In the genomic region with DNA sequence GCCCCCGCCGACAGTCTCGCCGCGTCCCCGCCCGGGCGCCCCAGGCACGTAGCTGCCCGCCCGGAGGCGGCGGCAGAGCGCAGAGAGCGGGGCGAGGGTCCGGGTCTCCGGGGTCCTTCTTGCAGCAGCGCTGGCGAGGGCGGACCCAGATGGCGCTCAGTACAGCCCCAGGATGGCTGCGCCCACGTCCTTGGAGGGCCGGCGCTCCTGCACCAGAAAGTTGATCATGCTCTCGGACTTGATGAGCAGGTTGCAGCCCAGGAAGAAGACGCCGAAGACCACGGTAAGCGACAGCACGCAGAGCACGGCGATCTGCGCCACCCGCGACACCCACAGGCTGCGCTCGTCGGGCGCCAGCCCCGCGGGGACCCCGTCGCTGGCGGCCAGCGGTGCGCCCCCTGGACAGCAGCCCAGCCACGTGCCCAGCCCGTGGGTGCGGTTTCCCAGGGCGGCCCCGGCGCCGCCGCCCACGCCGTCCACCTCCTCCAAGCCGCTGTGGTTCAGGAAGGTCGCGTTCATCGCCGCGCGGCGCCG, we compare ENCODE assay signal across 8 cellular contexts. TPM values are rescaled to one million over a fixed set of nuclear protein-coding genes. Genes with fewer than 3 reads are reported as not detected.
DNase-seq lines count a peak whose midpoint lies in the region; ATAC-seq, FAIRE-seq and TF ChIP-seq lines count a peak whose summit lies in the region.

No MANE protein-coding gene starts in this region.

- H3K9ac ChIP-seq in kidney (ENCODE audit: low read length in 2 of 2) (no peak overlapping the region), stomach smooth muscle (ENCODE audit: low read length in 2 of 2) (no peak overlapping the region)

- no peak for FAIRE-seq in kidney (lab: Jason Lieb, UNC)

- H3K4me3 ChIP-seq in kidney (ENCODE audit: low read length in 2 of 2) (peak overlapping the region in 1 of 2 donors; percentile 52), stomach smooth muscle (ENCODE audit: low read length in 2 of 2) (peak overlapping the region; percentile 62 to 71)

- no peak for ATAC-seq in HG03442 (IDR thresholded peaks at IDR 0.05; ENCODE audit: unreplicated experiment)

- TF ChIP-seq CTCF in kidney (IDR thresholded peaks at IDR 0.05; ENCODE audit: borderline replicate concordance, extremely low read depth, insufficient read depth) = no peak

- H3K9me3 ChIP-seq in kidney (ENCODE audit: control insufficient read depth in 1 of 2, low read length in 2 of 2) (no peaks in the 10 kb centered on the region), stomach smooth muscle (ENCODE audit: control insufficient read depth in 2 of 2, low read length in 2 of 2) (no peaks in the 10 kb centered on the region)

- H3K36me3 ChIP-seq in kidney (ENCODE audit: control insufficient read depth in 1 of 2, insufficient read depth in 2 of 2, low read length in 2 of 2) = no peaks in the 10 kb centered on the region
- no peaks in the 10 kb centered on the region for H3K36me3 ChIP-seq in stomach smooth muscle (ENCODE audit: control insufficient read depth in 2 of 2, insufficient read depth in 2 of 2, low read length in 2 of 2)

- peak; percentile 33 for DNase-seq in stimulated activated CD4-positive, alpha-beta T cell treated with anti-CD3 and anti-CD28 coated beads, Interleukin-15, amount 100 ng/mL, for 24 hours
- no peak for DNase-seq in stimulated activated CD4-positive, alpha-beta T cell treated with anti-CD3 and anti-CD28 coated beads, Interleukin-12 subunit alpha, Interleukin-12 subunit beta, amount 100 ng/mL, for 4 hours
- DNase-seq in kidney = peak; percentile 81
- DNase-seq in iPS-NIHi7 (ENCODE audit: extremely low spot score) = no peak
- no peak for DNase-seq in amygdala (lab: John Stamatoyannopoulos, UW)

- intact Hi-C loops in kidney (cut with DNase I) = no loop called here

- H3K4me1 ChIP-seq in kidney (ENCODE audit: control insufficient read depth in 1 of 2, insufficient read depth in 1 of 2, low read depth in 1 of 2, low read length in 2 of 2) (peaks cover 0 to 8% of the 10 kb centered on the region in 2 donors), stomach smooth muscle (ENCODE audit: control insufficient read depth, insufficient read depth, low read length) (peaks cover 17% of the 10 kb centered on the region)

- H3K27me3 ChIP-seq in stomach smooth muscle (ENCODE audit: control insufficient read depth in 1 of 2, insufficient read depth in 2 of 2, low read length in 2 of 2) = peaks cover 26 to 28% of the 10 kb centered on the region in 2 donors

- H3K27ac ChIP-seq in angular gyrus (ENCODE audit: low read depth, low read length) (peak overlapping the region; percentile 90), kidney (ENCODE audit: low read depth in 2 of 2, low read length in 2 of 2) (no peak overlapping the region), stomach smooth muscle (ENCODE audit: low read length) (no peak overlapping the region)

RNA-seq across cellular contexts. Expression of a gene that starts 0.5 kb away (rescaled TPM):
- not detected for total RNA-seq in kidney
- polyA plus RNA-seq in kidney (ENCODE audit: insufficient read depth, low read depth, low replicate concordance) = not detected

RNA-seq across cellular contexts. Expression of a gene that starts 55.6 kb away (rescaled TPM):
- 68.2 TPM for total RNA-seq in kidney
- polyA plus RNA-seq in kidney (ENCODE audit: insufficient read depth, low read depth, low replicate concordance) = 61.4 TPM

Comparison
In these comparisons a context has a peak if more than half of its experiments do, and no peak if none do; other contexts are left out.
1. DNase-seq: peak in stimulated activated CD4-positive, alpha-beta T cell treated with anti-CD3 and anti-CD28 coated beads, Interleukin-15, amount 100 ng/mL, for 24 hours (single experiment) and kidney (single experiment); none in stimulated activated CD4-positive, alpha-beta T cell treated with anti-CD3 and anti-CD28 coated beads, Interleukin-12 subunit alpha, Interleukin-12 subunit beta, amount 100 ng/mL, for 4 hours (single experiment), iPS-NIHi7 (single experiment) and amygdala (0 of 56).